In the genomic region with DNA sequence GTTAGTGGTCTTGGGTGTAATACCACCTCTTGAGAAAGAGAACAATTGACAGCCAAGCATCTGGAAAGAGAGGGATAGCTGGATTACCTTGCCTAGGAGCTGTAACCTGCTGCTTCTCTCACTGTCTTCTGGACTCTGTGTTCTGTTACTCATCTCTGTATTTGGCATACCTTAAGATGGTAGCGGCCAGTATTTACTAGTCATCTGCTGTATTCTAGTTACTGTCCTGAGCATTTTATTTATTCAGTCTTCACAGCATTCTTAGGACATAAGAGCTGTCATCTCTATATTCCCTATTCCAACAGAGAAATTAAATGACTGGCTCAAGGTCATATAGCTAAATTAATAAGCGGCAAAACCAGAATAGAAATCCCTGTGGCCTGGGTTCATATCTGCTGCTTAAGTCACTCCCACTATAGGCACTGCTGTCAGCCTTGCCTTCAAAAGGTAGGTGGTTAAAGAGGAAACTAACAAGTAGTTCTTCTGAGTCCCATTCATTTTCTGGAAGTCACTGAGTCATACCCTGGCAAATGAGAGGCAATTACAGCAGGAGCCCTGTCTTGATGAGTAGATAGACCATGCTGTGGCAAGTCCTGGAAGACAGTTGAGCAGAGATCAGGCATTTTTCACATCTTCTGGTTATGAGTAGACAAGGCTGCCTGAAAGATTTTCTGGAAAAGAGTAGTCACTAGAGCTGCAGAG, we compare ENCODE assay signal across 8 cellular contexts.
DNase-seq lines count a peak whose midpoint lies in the region; ATAC-seq and TF ChIP-seq lines count a peak whose summit lies in the region.

No MANE protein-coding gene starts in this region.

- no peaks in the 10 kb centered on the region for H3K9me3 ChIP-seq in gastrocnemius medialis
- H3K9me3 ChIP-seq in thyroid gland: no peaks in the 10 kb centered on the region

- H3K27me3 ChIP-seq in gastrocnemius medialis: no peaks in the 10 kb centered on the region
- H3K27me3 ChIP-seq in thyroid gland: no peaks in the 10 kb centered on the region

- peaks cover 0 to 21% of the 10 kb centered on the region in 2 donors for H3K36me3 ChIP-seq in gastrocnemius medialis
- H3K36me3 ChIP-seq in thyroid gland: peaks cover 14 to 25% of the 10 kb centered on the region in 2 donors

- H3K27ac ChIP-seq in gastrocnemius medialis (peak overlapping the region; percentile 94 to 99 (median 96)), thyroid gland (no peak overlapping the region)

- in situ Hi-C loops in gastrocnemius medialis (cut with MboI; ENCODE audit: low sequenced_read_pairs in 4 of 4): loop anchor here in 2 of 4 donors (10.0 to 25.0 kb wide), 3 partner anchors 69 to 179 kb away; a partner anchor contains a TSS

- ATAC-seq in SK-N-SH treated with all-trans-retinoic acid at 6 μM for 48 hours (peak; percentile 79), esophagus mucosa (peak; percentile 89), gastrocnemius medialis (peak; percentile 89 to 90)

- intact Hi-C loops in gastrocnemius medialis (cut with DNase I; ENCODE audit: low total_unique reads) (loop anchor here (1.0 to 2.0 kb wide), 4 partner anchors 10 to 177 kb away; no protein-coding TSS in a partner anchor), thyroid gland (cut with DNase I) (loop anchor here (10.0 kb wide), 1 partner anchor 69 kb away; a partner anchor contains a TSS)

- no peak for TF ChIP-seq CTCF in gastrocnemius medialis (IDR thresholded peaks at IDR 0.05 in 4 of 5, conservative IDR thresholded peaks at IDR 0.05 in 1 of 5)
- TF ChIP-seq CTCF in thyroid gland (IDR thresholded peaks at IDR 0.05): no peak

- 95 to 98% methylated on average over 2 of the region's 2 CpGs for WGBS in thyroid gland, 2 donors

- H3K4me1 ChIP-seq in gastrocnemius medialis: peaks cover 38 to 64% of the 10 kb centered on the region in 2 donors
- H3K4me1 ChIP-seq in thyroid gland: peaks cover 7 to 13% of the 10 kb centered on the region in 2 donors

- peak; percentile 33 for DNase-seq in SKM-1 treated with dmso at 0.1 percent for 144 hours (lab: John Stamatoyannopoulos, UW; ENCODE audit: unreplicated experiment)
- no peak for DNase-seq in SKM-1 (lab: John Stamatoyannopoulos, UW; ENCODE audit: unreplicated experiment)
- no peak for DNase-seq in gastrocnemius medialis
- no peak for DNase-seq in NCI-H2029 (lab: John Stamatoyannopoulos, UW)
- DNase-seq in NCI-H82 (lab: John Stamatoyannopoulos, UW): no peak
- no peak for DNase-seq in thyroid gland

- H3K4me3 ChIP-seq in gastrocnemius medialis (no peak overlapping the region), thyroid gland (replicated peaks in 1 of 3) (no peak overlapping the region)

- TF ChIP-seq POLR2A in gastrocnemius medialis (IDR thresholded peaks at IDR 0.05): peak in 1 of 2 donors; percentile 16
- TF ChIP-seq POLR2A in thyroid gland (IDR thresholded peaks at IDR 0.05): no peak

TF ChIP-seq in SK-N-SH treated with all-trans-retinoic acid at 6 μM for 48 hours, 23 proteins besides CTCF, POLR2A, EP300 and RAD21:
- TF ChIP-seq SNAI2 (CRISPR knock-in tag; IDR thresholded peaks at IDR 0.05) (no peak), PPARA (CRISPR knock-in tag; IDR thresholded peaks at IDR 0.05; ENCODE audit: borderline replicate concordance) (no peak), ARNTL (CRISPR knock-in tag; IDR thresholded peaks at IDR 0.05; ENCODE audit: borderline replicate concordance, low read depth) (no peak), OSR1 (CRISPR knock-in tag; IDR thresholded peaks at IDR 0.05) (no peak), CSDC2 (CRISPR knock-in tag; IDR thresholded peaks at IDR 0.05) (no peak), ZNF70 (CRISPR knock-in tag; IDR thresholded peaks at IDR 0.05) (no peak), TCF4 (CRISPR knock-in tag; IDR thresholded peaks at IDR 0.05; ENCODE audit: borderline replicate concordance) (no peak)
- TF ChIP-seq, protein P1, sequence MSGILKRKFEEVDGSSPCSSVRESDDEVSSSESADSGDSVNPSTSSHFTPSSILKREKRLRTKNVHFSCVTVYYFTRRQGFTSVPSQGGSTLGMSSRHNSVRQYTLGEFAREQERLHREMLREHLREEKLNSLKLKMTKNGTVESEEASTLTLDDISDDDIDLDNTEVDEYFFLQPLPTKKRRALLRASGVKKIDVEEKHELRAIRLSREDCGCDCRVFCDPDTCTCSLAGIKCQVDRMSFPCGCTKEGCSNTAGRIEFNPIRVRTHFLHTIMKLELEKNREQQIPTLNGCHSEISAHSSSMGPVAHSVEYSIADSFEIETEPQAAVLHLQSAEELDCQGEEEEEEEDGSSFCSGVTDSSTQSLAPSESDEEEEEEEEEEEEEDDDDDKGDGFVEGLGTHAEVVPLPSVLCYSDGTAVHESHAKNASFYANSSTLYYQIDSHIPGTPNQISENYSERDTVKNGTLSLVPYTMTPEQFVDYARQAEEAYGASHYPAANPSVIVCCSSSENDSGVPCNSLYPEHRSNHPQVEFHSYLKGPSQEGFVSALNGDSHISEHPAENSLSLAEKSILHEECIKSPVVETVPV (CRISPR knock-in tag; IDR thresholded peaks at IDR 0.05): no peak
- TF ChIP-seq, protein P2, sequence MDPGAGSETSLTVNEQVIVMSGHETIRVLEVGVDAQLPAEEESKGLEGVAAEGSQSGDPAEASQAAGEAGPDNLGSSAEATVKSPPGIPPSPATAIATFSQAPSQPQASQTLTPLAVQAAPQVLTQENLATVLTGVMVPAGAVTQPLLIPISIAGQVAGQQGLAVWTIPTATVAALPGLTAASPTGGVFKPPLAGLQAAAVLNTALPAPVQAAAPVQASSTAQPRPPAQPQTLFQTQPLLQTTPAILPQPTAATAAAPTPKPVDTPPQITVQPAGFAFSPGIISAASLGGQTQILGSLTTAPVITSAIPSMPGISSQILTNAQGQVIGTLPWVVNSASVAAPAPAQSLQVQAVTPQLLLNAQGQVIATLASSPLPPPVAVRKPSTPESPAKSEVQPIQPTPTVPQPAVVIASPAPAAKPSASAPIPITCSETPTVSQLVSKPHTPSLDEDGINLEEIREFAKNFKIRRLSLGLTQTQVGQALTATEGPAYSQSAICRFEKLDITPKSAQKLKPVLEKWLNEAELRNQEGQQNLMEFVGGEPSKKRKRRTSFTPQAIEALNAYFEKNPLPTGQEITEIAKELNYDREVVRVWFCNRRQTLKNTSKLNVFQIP (CRISPR knock-in tag; IDR thresholded peaks at IDR 0.05; ENCODE audit: borderline replicate concordance, low read depth): no peak

Comparison
In these comparisons a context has a peak if more than half of its experiments do, and no peak if none do; other contexts are left out.
1. H3K27ac ChIP-seq: peak in gastrocnemius medialis (4 of 4); none in thyroid gland (0 of 3).
2. Peak in every context shown above with its lines, with median percentiles within 50 percentile points of each other: ATAC-seq.